Comparison of ENCODE assay signal across 15 cellular contexts in genomic region chr2:28327963-28328922, GRCh38.
DNase-seq lines count a peak whose midpoint lies in the region; ATAC-seq, FAIRE-seq and TF ChIP-seq lines count a peak whose summit lies in the region.
"Had no signal": no experiment of that assay in that cellular context is flagged by ENCODE, and none has a peak within 500 bp of the region (broad histone marks: within the 10 kb centered on the region; RNA-seq: fewer than 3 reads in every experiment).

No MANE protein-coding gene starts in this region.

- TF ChIP-seq CTCF in astrocyte (IDR thresholded peaks at IDR 0.05; ENCODE audit: insufficient read depth, low read depth, low read length) (no peak), left lung (IDR thresholded peaks at IDR 0.05) (no peak), tibial nerve (IDR thresholded peaks at IDR 0.05) (no peak), GM13976 (IDR thresholded peaks at IDR 0.05; ENCODE audit: borderline replicate concordance, control extremely low read depth, extremely low read depth, insufficient read depth, missing control alignments) (no peak)

- no peak for DNase-seq in activated T-cell treated with anti-CD3 and anti-CD28 coated beads, Interleukin-2, amount 50 U/mL, for 24 hours
- DNase-seq in activated T-cell treated with anti-CD3 and anti-CD28 coated beads, Interleukin-2, amount 50 U/mL, for 1 hour, result no peak
- DNase-seq in astrocyte (ENCODE audit: low read depth) (peak; percentile 36), left lung (no peak), tibial nerve (ENCODE audit: low spot score in 2 of 2) (no peak), occipital lobe (lab: John Stamatoyannopoulos, UW) (no peak), GM13976 (ENCODE audit: low spot score) (no peak), NCI-H1105 treated with DMSO at 0.1 percent for 48 hours (lab: John Stamatoyannopoulos, UW) (no peak)
- DNase-seq: cerebellar nuclear complex, NCI-H526 treated with DMSO at 0.1 percent for 48 hours, pancreas had no signal

- H3K36me3 Mint-ChIP-seq in activated T-cell treated with anti-CD3 and anti-CD28 coated beads, Interleukin-2, amount 50 U/mL, for 24 hours (ENCODE audit: low read depth), result peaks cover 23% of the 10 kb centered on the region
- H3K36me3 Mint-ChIP-seq in astrocyte (ENCODE audit: low read depth, unreplicated experiment), result peaks cover 17% of the 10 kb centered on the region

- no peak overlapping the region for H2AFZ ChIP-seq in astrocyte (ENCODE audit: low read depth, low read length)

- H3K27me3 Mint-ChIP-seq in activated T-cell treated with anti-CD3 and anti-CD28 coated beads, Interleukin-2, amount 50 U/mL, for 24 hours, result no peaks in the 10 kb centered on the region
- peaks cover 2% of the 10 kb centered on the region for H3K27me3 Mint-ChIP-seq in astrocyte (ENCODE audit: low read depth, unreplicated experiment)
- H3K27me3 Mint-ChIP-seq: stimulated activated naive CD8-positive, alpha-beta T cell treated with anti-CD3 and anti-CD28 coated beads, Interleukin-15, Interleukin-2, amounts not matched to agents 100 ng/mL and 50 ng/mL, for 24 hours had no signal

- intact Hi-C loops in left lung (cut with DNase I), result no loop called here

- no peak overlapping the region for H3K9ac ChIP-seq in astrocyte (ENCODE audit: low read length)

- H3K27me3 ChIP-seq in astrocyte (ENCODE audit: insufficient read depth, low read length) (no peaks in the 10 kb centered on the region), left lung (no peaks in the 10 kb centered on the region), tibial nerve (no peaks in the 10 kb centered on the region)
- H3K27me3 ChIP-seq: pancreas had no signal

- in situ Hi-C loops in GM13976 (cut with MboI; ENCODE audit: low sequenced_read_pairs, unreplicated experiment), result no loop called here

- no peak for FAIRE-seq in astrocyte (lab: Jason Lieb, UNC)
- FAIRE-seq: A549, pancreas had no signal

- H3K9me3 ChIP-seq in astrocyte (ENCODE audit: insufficient read depth, low read depth, low read length) (no peaks in the 10 kb centered on the region), left lung (no peaks in the 10 kb centered on the region), tibial nerve (no peaks in the 10 kb centered on the region)
- H3K9me3 ChIP-seq: A549, pancreas had no signal

- no peak overlapping the region for H3K4me2 ChIP-seq in astrocyte (ENCODE audit: low read length)
- H3K4me2 ChIP-seq: A549 had no signal

- no peak for TF ChIP-seq POLR2A in tibial nerve (IDR thresholded peaks at IDR 0.05)

- H3K4me3 Mint-ChIP-seq in activated T-cell treated with anti-CD3 and anti-CD28 coated beads, Interleukin-2, amount 50 U/mL, for 24 hours, result no peak overlapping the region
- no peak overlapping the region for H3K4me3 Mint-ChIP-seq in astrocyte (ENCODE audit: unreplicated experiment)
- H3K4me3 Mint-ChIP-seq: stimulated activated naive CD8-positive, alpha-beta T cell treated with anti-CD3 and anti-CD28 coated beads, Interleukin-15, Interleukin-2, amounts not matched to agents 100 ng/mL and 50 ng/mL, for 24 hours had no signal

- peak in 1 of 2 donors; percentile 72 for TF ChIP-seq EP300 in tibial nerve (IDR thresholded peaks at IDR 0.05)

- H3K36me3 ChIP-seq in astrocyte (ENCODE audit: insufficient read depth, low read length) (no peaks in the 10 kb centered on the region), left lung (peaks cover 0 to 4% of the 10 kb centered on the region in 2 donors), tibial nerve (no peaks in the 10 kb centered on the region)
- H3K36me3 ChIP-seq: pancreas had no signal

- no peaks in the 10 kb centered on the region for H3K9me3 Mint-ChIP-seq in activated T-cell treated with anti-CD3 and anti-CD28 coated beads, Interleukin-2, amount 50 U/mL, for 24 hours
- H3K9me3 Mint-ChIP-seq in astrocyte (ENCODE audit: unreplicated experiment), result peaks cover 3% of the 10 kb centered on the region
- H3K9me3 Mint-ChIP-seq: activated T-helper 2 cell treated with anti-CD3 and anti-CD28 coated beads, Interferon-gamma antibody, Interleukin-2, Interleukin-4, amounts not matched to agents 10 μg/mL and 5 μg/mL and 100 μg/mL, durations not matched to agents 14 hours and 24 hours and 36 hours; stimulated activated naive CD8-positive, alpha-beta T cell treated with anti-CD3 and anti-CD28 coated beads, Interleukin-15, Interleukin-2, amounts not matched to agents 100 ng/mL and 50 ng/mL, for 24 hours had no signal

- H3K27ac ChIP-seq in astrocyte (ENCODE audit: low read depth, low read length) (no peak overlapping the region), left lung (no peak overlapping the region), tibial nerve (peak overlapping the region; percentile 34 to 86 (median 68))
- H3K27ac ChIP-seq: pancreas had no signal

- H3K4me3 ChIP-seq in astrocyte (ENCODE audit: insufficient read depth, low read depth, low read length) (no peak overlapping the region), left lung (no peak overlapping the region), tibial nerve (no peak overlapping the region)
- H3K4me3 ChIP-seq: A549, pancreas had no signal

- peak; percentile 24 for ATAC-seq in left lung
- ATAC-seq: A549, left lobe of liver, pancreas had no signal

- peaks cover 11% of the 10 kb centered on the region for H3K4me1 ChIP-seq in astrocyte (ENCODE audit: insufficient read depth, low read length)
- peaks cover 0 to 10% of the 10 kb centered on the region in 2 donors for H3K4me1 ChIP-seq in left lung
- H3K4me1 ChIP-seq in tibial nerve, result peaks cover 0 to 48% (median 36%) of the 10 kb centered on the region in 4 donors
- H3K4me1 ChIP-seq: pancreas had no signal

- WGBS in tibial nerve, 2 donors, result 36 to 38% methylated on average over 13 of the region's 13 CpGs

- peaks cover 27% of the 10 kb centered on the region for H3K4me1 Mint-ChIP-seq in activated T-cell treated with anti-CD3 and anti-CD28 coated beads, Interleukin-2, amount 50 U/mL, for 24 hours (ENCODE audit: low read depth)
- peaks cover 19% of the 10 kb centered on the region for H3K4me1 Mint-ChIP-seq in astrocyte (ENCODE audit: low read depth, unreplicated experiment)

- H3K79me2 ChIP-seq in astrocyte (ENCODE audit: insufficient read depth, low read length), result no peaks in the 10 kb centered on the region

- peak overlapping the region; percentile 8 for H3K27ac Mint-ChIP-seq in activated T-cell treated with anti-CD3 and anti-CD28 coated beads, Interleukin-2, amount 50 U/mL, for 24 hours
- no peak overlapping the region for H3K27ac Mint-ChIP-seq in astrocyte (ENCODE audit: unreplicated experiment)
- H3K27ac Mint-ChIP-seq: activated T-helper 2 cell treated with anti-CD3 and anti-CD28 coated beads, Interferon-gamma antibody, Interleukin-2, Interleukin-4, amounts not matched to agents 10 μg/mL and 5 μg/mL and 100 μg/mL, durations not matched to agents 14 hours and 24 hours and 36 hours; stimulated activated naive CD8-positive, alpha-beta T cell treated with anti-CD3 and anti-CD28 coated beads, Interleukin-15, Interleukin-2, amounts not matched to agents 100 ng/mL and 50 ng/mL, for 24 hours had no signal

- no peaks in the 10 kb centered on the region for H4K20me1 ChIP-seq in astrocyte (ENCODE audit: insufficient read depth, low read length)

Comparison
In these comparisons a context has a peak if more than half of its experiments do, and no peak if none do; other contexts are left out.
1. H3K27ac ChIP-seq: peak in tibial nerve (4 of 4); none in astrocyte (single experiment) and left lung (0 of 2).